Comparison of ENCODE assay signal across 29 cellular contexts in the genomic region with DNA sequence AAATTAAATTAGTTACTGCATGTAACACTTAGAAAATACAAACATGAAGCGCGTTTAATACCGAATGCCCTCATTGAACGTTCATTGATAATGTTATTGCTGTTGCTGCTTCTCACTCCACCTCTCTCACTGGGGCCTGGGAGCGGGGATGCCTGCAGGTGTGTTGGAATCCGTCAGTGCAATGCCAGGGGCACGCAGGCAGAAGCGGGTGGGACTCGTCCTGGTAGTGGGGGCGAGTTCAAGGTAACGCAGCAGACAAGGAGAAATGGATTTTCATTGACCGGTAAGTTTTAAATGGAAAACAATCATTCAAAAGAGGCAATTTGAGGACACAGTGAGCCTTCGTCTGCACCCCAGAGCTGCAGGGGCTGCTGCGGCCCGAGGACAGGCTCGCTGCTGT.
"Had no signal": no experiment of that assay in that cellular context is flagged by ENCODE, and none has a peak within 500 bp of the region (broad histone marks: within the 10 kb centered on the region; RNA-seq: fewer than 3 reads in every experiment).

No MANE protein-coding gene starts in this region.

- H3K36me3 ChIP-seq: ascending aorta, breast epithelium, Peyer's patch, SJSA1 had no signal

- DNase-seq: activated CD4-positive, alpha-beta T cell treated with anti-CD3 and anti-CD28 coated beads, Interleukin-2, amount 10 ng/mL, durations not matched to agents 24 days and 14 days; activated CD4-positive, alpha-beta T cell treated with anti-CD3 and anti-CD28 coated beads, Interleukin-2, amount 50 U/mL, for 4 hours; activated CD8-positive, alpha-beta T cell treated with anti-CD3 and anti-CD28 coated beads for 36 hours; activated effector memory CD4-positive, alpha-beta T cell treated with anti-CD3 and anti-CD28 coated beads, Interleukin-2, amount 50 U/mL, for 16 hours; activated naive CD4-positive, alpha-beta T cell; activated naive CD8-positive, alpha-beta T cell treated with anti-CD3 and anti-CD28 coated beads, Interleukin-2, amount 10 ng/mL, durations not matched to agents 7 days and 5 days; activated T-cell treated with anti-CD3 and anti-CD28 coated beads, Interleukin-2, amount 50 U/mL, for 1 hour; activated T-cell treated with anti-CD3 and anti-CD28 coated beads, Interleukin-2, amount 50 U/mL, for 72 hours; amygdala; caudate nucleus; Karpas-422; KBM-7; NCI-H1105 treated with DMSO at 0.1 percent for 48 hours; NCI-H1436; NCI-H1694; NCI-H2029; NCI-H345; NCI-H524 treated with DMSO at 0.1 percent for 48 hours; NCI-H748 treated with DMSO at 0.1 percent for 48 hours; NK-92 treated with Interleukin-12 subunit alpha and Interleukin-12 subunit beta, amount 100 ng/mL, for 24 hours; PC-3; RPMI8226; SHP77 treated with DMSO at 0.1 percent for 48 hours; SK-N-SH had no signal

- H3K27me3 ChIP-seq: ascending aorta, breast epithelium, Peyer's patch, SJSA1 had no signal

- H3K9ac ChIP-seq: SK-N-SH had no signal

- H3K4me3 ChIP-seq: ascending aorta, breast epithelium, Peyer's patch, SJSA1 had no signal

- H3K4me1 ChIP-seq: SJSA1 had no signal

- H3K27ac ChIP-seq: ascending aorta, breast epithelium, Peyer's patch, SJSA1 had no signal

- H3K4me2 ChIP-seq: SK-N-SH had no signal

- FAIRE-seq: TTC549 had no signal

- H3K9me3 ChIP-seq: ascending aorta, breast epithelium, Peyer's patch, SJSA1, SK-N-SH had no signal
